ENCODE assay signal across 1 cellular context in genomic region chr16:56918467-56919012, GRCh38.
TF ChIP-seq lines count a peak whose summit lies in the region.

No MANE protein-coding gene starts in this region.

TF ChIP-seq in GM23338, 12 proteins besides CTCF, POLR2A, EP300 and RAD21 (continued from another document):
- TF ChIP-seq ZNF462 (CRISPR knock-in tag; IDR thresholded peaks at IDR 0.05) (no peak), JUNB (IDR thresholded peaks at IDR 0.05; ENCODE audit: unreplicated experiment) (no peak)
- TF ChIP-seq, protein P1, sequence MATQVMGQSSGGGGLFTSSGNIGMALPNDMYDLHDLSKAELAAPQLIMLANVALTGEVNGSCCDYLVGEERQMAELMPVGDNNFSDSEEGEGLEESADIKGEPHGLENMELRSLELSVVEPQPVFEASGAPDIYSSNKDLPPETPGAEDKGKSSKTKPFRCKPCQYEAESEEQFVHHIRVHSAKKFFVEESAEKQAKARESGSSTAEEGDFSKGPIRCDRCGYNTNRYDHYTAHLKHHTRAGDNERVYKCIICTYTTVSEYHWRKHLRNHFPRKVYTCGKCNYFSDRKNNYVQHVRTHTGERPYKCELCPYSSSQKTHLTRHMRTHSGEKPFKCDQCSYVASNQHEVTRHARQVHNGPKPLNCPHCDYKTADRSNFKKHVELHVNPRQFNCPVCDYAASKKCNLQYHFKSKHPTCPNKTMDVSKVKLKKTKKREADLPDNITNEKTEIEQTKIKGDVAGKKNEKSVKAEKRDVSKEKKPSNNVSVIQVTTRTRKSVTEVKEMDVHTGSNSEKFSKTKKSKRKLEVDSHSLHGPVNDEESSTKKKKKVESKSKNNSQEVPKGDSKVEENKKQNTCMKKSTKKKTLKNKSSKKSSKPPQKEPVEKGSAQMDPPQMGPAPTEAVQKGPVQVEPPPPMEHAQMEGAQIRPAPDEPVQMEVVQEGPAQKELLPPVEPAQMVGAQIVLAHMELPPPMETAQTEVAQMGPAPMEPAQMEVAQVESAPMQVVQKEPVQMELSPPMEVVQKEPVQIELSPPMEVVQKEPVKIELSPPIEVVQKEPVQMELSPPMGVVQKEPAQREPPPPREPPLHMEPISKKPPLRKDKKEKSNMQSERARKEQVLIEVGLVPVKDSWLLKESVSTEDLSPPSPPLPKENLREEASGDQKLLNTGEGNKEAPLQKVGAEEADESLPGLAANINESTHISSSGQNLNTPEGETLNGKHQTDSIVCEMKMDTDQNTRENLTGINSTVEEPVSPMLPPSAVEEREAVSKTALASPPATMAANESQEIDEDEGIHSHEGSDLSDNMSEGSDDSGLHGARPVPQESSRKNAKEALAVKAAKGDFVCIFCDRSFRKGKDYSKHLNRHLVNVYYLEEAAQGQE (IDR thresholded peaks at IDR 0.05; ENCODE audit: unreplicated experiment) = no peak
